In genomic region chr1:155082941-155083541, GRCh38 we compare ENCODE assay signal across 1 cellular context.
TF ChIP-seq lines count a peak whose summit lies in the region.

No MANE protein-coding gene starts in this region.

TF ChIP-seq in GM23338, 12 proteins besides CTCF, POLR2A, EP300 and RAD21 (continued from another document):
- TF ChIP-seq ZNF462 (CRISPR knock-in tag; IDR thresholded peaks at IDR 0.05): no peak
- TF ChIP-seq, protein P1, sequence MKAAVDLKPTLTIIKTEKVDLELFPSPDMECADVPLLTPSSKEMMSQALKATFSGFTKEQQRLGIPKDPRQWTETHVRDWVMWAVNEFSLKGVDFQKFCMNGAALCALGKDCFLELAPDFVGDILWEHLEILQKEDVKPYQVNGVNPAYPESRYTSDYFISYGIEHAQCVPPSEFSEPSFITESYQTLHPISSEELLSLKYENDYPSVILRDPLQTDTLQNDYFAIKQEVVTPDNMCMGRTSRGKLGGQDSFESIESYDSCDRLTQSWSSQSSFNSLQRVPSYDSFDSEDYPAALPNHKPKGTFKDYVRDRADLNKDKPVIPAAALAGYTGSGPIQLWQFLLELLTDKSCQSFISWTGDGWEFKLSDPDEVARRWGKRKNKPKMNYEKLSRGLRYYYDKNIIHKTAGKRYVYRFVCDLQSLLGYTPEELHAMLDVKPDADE (IDR thresholded peaks at IDR 0.05): no peak
- no peak for TF ChIP-seq NANOG (IDR thresholded peaks at IDR 0.05; ENCODE audit: borderline replicate concordance)
- no peak for TF ChIP-seq POLR2AphosphoS5 (IDR thresholded peaks at IDR 0.05; ENCODE audit: low read depth)
- TF ChIP-seq, protein P2, sequence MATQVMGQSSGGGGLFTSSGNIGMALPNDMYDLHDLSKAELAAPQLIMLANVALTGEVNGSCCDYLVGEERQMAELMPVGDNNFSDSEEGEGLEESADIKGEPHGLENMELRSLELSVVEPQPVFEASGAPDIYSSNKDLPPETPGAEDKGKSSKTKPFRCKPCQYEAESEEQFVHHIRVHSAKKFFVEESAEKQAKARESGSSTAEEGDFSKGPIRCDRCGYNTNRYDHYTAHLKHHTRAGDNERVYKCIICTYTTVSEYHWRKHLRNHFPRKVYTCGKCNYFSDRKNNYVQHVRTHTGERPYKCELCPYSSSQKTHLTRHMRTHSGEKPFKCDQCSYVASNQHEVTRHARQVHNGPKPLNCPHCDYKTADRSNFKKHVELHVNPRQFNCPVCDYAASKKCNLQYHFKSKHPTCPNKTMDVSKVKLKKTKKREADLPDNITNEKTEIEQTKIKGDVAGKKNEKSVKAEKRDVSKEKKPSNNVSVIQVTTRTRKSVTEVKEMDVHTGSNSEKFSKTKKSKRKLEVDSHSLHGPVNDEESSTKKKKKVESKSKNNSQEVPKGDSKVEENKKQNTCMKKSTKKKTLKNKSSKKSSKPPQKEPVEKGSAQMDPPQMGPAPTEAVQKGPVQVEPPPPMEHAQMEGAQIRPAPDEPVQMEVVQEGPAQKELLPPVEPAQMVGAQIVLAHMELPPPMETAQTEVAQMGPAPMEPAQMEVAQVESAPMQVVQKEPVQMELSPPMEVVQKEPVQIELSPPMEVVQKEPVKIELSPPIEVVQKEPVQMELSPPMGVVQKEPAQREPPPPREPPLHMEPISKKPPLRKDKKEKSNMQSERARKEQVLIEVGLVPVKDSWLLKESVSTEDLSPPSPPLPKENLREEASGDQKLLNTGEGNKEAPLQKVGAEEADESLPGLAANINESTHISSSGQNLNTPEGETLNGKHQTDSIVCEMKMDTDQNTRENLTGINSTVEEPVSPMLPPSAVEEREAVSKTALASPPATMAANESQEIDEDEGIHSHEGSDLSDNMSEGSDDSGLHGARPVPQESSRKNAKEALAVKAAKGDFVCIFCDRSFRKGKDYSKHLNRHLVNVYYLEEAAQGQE (IDR thresholded peaks at IDR 0.05; ENCODE audit: unreplicated experiment): no peak
TF ChIP-seq in GM23338: peak in this region for 0.
